ENCODE assay signal across 13 cellular contexts in genomic region chr3:191246628-191247027, GRCh38. TPM values are rescaled to one million over a fixed set of nuclear protein-coding genes. Genes with fewer than 3 reads are reported as not detected.
DNase-seq lines count a peak whose midpoint lies in the region; ATAC-seq, FAIRE-seq and TF ChIP-seq lines count a peak whose summit lies in the region.
"Had no signal": no experiment of that assay in that cellular context is flagged by ENCODE, and none has a peak within 500 bp of the region (broad histone marks: within the 10 kb centered on the region; RNA-seq: fewer than 3 reads in every experiment).

No MANE protein-coding gene starts in this region.

- no peaks in the 10 kb centered on the region for H3K4me1 Mint-ChIP-seq in activated T-helper 1 cell treated with anti-CD3 and anti-CD28 coated beads, Interleukin-12 subunit alpha, Interleukin-12 subunit beta, Interleukin-2, Interleukin-4 antibody, amounts not matched to agents 30 ng/mL and 10 ng/mL and 1 ng/mL, durations not matched to agents 14 hours and 24 hours and 36 hours (ENCODE audit: low read depth)
- H3K4me1 Mint-ChIP-seq in activated CD8-positive, alpha-beta memory T cell treated with anti-CD3 and anti-CD28 coated beads, Interleukin-2, amount 10 ng/mL, durations not matched to agents 7 days and 5 days = no peaks in the 10 kb centered on the region
- no peaks in the 10 kb centered on the region for H3K4me1 Mint-ChIP-seq in endothelial cell (ENCODE audit: unreplicated experiment)

- H3K4me3 Mint-ChIP-seq in activated T-helper 1 cell treated with anti-CD3 and anti-CD28 coated beads, Interleukin-12 subunit alpha, Interleukin-12 subunit beta, Interleukin-2, Interleukin-4 antibody, amounts not matched to agents 30 ng/mL and 10 ng/mL and 1 ng/mL, durations not matched to agents 14 hours and 24 hours and 36 hours = no peak overlapping the region
- H3K4me3 Mint-ChIP-seq in activated CD8-positive, alpha-beta memory T cell treated with anti-CD3 and anti-CD28 coated beads, Interleukin-2, amount 10 ng/mL, durations not matched to agents 7 days and 5 days = no peak overlapping the region
- no peak overlapping the region for H3K4me3 Mint-ChIP-seq in endothelial cell (ENCODE audit: unreplicated experiment)
- H3K4me3 Mint-ChIP-seq: WTC11 had no signal

- CTCF ChIA-PET in activated CD8-positive, alpha-beta memory T cell treated with anti-CD3 and anti-CD28 coated beads, Interleukin-2, amount 10 ng/mL, durations not matched to agents 7 days and 5 days (lab: Charles Lee) = interaction anchor here (0.6 kb wide), 2 partner anchors 107 to 633 kb away, joined by 3 to 5 read pairs; no protein-coding TSS in a partner anchor

- no peak overlapping the region for H3K9ac ChIP-seq in keratinocyte (ENCODE audit: control insufficient read depth, extremely low read depth, insufficient read depth, low read length)

- H3K4me2 ChIP-seq in keratinocyte (ENCODE audit: control insufficient read depth, extremely low read depth, insufficient read depth, low read depth, low read length) = no peak overlapping the region

- dilution Hi-C loops in keratinocyte (cut with MboI; ENCODE audit: extremely low pct_ligation_motif_present, low sequenced_read_pairs) = no loop called here

- H3K79me2 ChIP-seq in keratinocyte (ENCODE audit: control insufficient read depth, insufficient read depth, low read length) = no peaks in the 10 kb centered on the region

- no peaks in the 10 kb centered on the region for H3K36me3 ChIP-seq in keratinocyte (ENCODE audit: control insufficient read depth in 2 of 2, extremely low read depth in 1 of 2, insufficient read depth in 2 of 2, low read length in 2 of 2)
- H3K36me3 ChIP-seq: vagina had no signal

- H2AFZ ChIP-seq in keratinocyte (ENCODE audit: control insufficient read depth, low read length) = peak overlapping the region; percentile 46

- peak; percentile 54 for DNase-seq in AG08396 (ENCODE audit: low spot score)
- peak; percentile 51 for DNase-seq in HPDE6-E6E7 (ENCODE audit: extremely low spot score)
- no peak for DNase-seq in activated T-helper 1 cell treated with anti-CD3 and anti-CD28 coated beads, Interleukin-12 subunit alpha, Interleukin-12 subunit beta, Interleukin-2, Interleukin-4 antibody, amounts not matched to agents 30 ng/mL and 10 ng/mL and 1 ng/mL, durations not matched to agents 14 hours and 24 hours and 36 hours (ENCODE audit: low spot score)
- peak; percentile 28 for DNase-seq in keratinocyte (ENCODE audit: low read depth, low spot score)
- no peak for DNase-seq in activated CD8-positive, alpha-beta memory T cell treated with anti-CD3 and anti-CD28 coated beads, Interleukin-2, amount 10 ng/mL, durations not matched to agents 7 days and 5 days
- DNase-seq in NCI-H2227 (lab: John Stamatoyannopoulos, UW; ENCODE audit: unreplicated experiment) = no peak
- DNase-seq in endothelial cell (ENCODE audit: low spot score) = no peak
- DNase-seq: activated gamma-delta T cell treated with Interleukin-2 at 50 U/mL for 16 hours, NCI-H146 had no signal

- intact Hi-C loops in activated T-helper 1 cell treated with anti-CD3 and anti-CD28 coated beads, Interleukin-12 subunit alpha, Interleukin-12 subunit beta, Interleukin-2, Interleukin-4 antibody, amounts not matched to agents 30 ng/mL and 10 ng/mL and 1 ng/mL, durations not matched to agents 14 hours and 24 hours and 36 hours (cut with micrococcal nuclease) = no loop called here

- no peaks in the 10 kb centered on the region for H3K27me3 ChIP-seq in keratinocyte (ENCODE audit: control insufficient read depth, extremely low read depth, insufficient read depth, low read length)
- H3K27me3 ChIP-seq: vagina had no signal

- no peaks in the 10 kb centered on the region for H4K20me1 ChIP-seq in keratinocyte (ENCODE audit: control insufficient read depth, extremely low read depth, insufficient read depth, low read length)

- H3K9me3 ChIP-seq in keratinocyte (ENCODE audit: control insufficient read depth, low read depth, low read length) = no peaks in the 10 kb centered on the region
- H3K9me3 ChIP-seq: vagina had no signal

- peaks cover 2% of the 10 kb centered on the region for H3K27me3 Mint-ChIP-seq in activated T-helper 1 cell treated with anti-CD3 and anti-CD28 coated beads, Interleukin-12 subunit alpha, Interleukin-12 subunit beta, Interleukin-2, Interleukin-4 antibody, amounts not matched to agents 30 ng/mL and 10 ng/mL and 1 ng/mL, durations not matched to agents 14 hours and 24 hours and 36 hours (ENCODE audit: insufficient read depth)
- no peaks in the 10 kb centered on the region for H3K27me3 Mint-ChIP-seq in activated CD8-positive, alpha-beta memory T cell treated with anti-CD3 and anti-CD28 coated beads, Interleukin-2, amount 10 ng/mL, durations not matched to agents 7 days and 5 days
- H3K27me3 Mint-ChIP-seq in endothelial cell (ENCODE audit: unreplicated experiment) = no peaks in the 10 kb centered on the region

- peak; percentile 89 for FAIRE-seq in keratinocyte (lab: Jason Lieb, UNC)

- H3K27ac ChIP-seq in keratinocyte (ENCODE audit: control insufficient read depth, insufficient read depth, low read length) = no peak overlapping the region
- H3K27ac ChIP-seq: vagina had no signal

- no peak overlapping the region for H3K4me3 ChIP-seq in keratinocyte (ENCODE audit: control insufficient read depth in 2 of 3, extremely low read depth in 1 of 3, insufficient read depth in 2 of 3, low read depth in 1 of 3, low read length in 3 of 3)
- H3K4me3 ChIP-seq: vagina had no signal

- H3K9me1 ChIP-seq in keratinocyte (ENCODE audit: control insufficient read depth, extremely low read depth, insufficient read depth, low read length) = no peaks in the 10 kb centered on the region

- TF ChIP-seq CTCF in keratinocyte (optimal IDR thresholded peaks at IDR 0.05 in 1 of 3, IDR thresholded peaks at IDR 0.05 in 1 of 3, conservative IDR thresholded peaks at IDR 0.05 in 1 of 3; ENCODE audit: extremely low read depth in 1 of 3, insufficient read depth in 2 of 3, low read length in 3 of 3) = no peak
- no peak for TF ChIP-seq CTCF in endothelial cell (IDR thresholded peaks at IDR 0.05; ENCODE audit: unreplicated experiment)

- no peaks in the 10 kb centered on the region for H3K4me1 ChIP-seq in keratinocyte (ENCODE audit: control insufficient read depth, extremely low read depth, insufficient read depth, low read length)
- H3K4me1 ChIP-seq: vagina had no signal

- no peaks in the 10 kb centered on the region for H3K9me3 Mint-ChIP-seq in activated T-helper 1 cell treated with anti-CD3 and anti-CD28 coated beads, Interleukin-12 subunit alpha, Interleukin-12 subunit beta, Interleukin-2, Interleukin-4 antibody, amounts not matched to agents 30 ng/mL and 10 ng/mL and 1 ng/mL, durations not matched to agents 14 hours and 24 hours and 36 hours
- H3K9me3 Mint-ChIP-seq in activated CD8-positive, alpha-beta memory T cell treated with anti-CD3 and anti-CD28 coated beads, Interleukin-2, amount 10 ng/mL, durations not matched to agents 7 days and 5 days (ENCODE audit: low read depth) = no peaks in the 10 kb centered on the region
- H3K9me3 Mint-ChIP-seq in endothelial cell (ENCODE audit: unreplicated experiment) = no peaks in the 10 kb centered on the region
- H3K9me3 Mint-ChIP-seq: WTC11 had no signal

- ATAC-seq in activated CD8-positive, alpha-beta memory T cell treated with anti-CD3 and anti-CD28 coated beads, Interleukin-2, amount 10 ng/mL, durations not matched to agents 7 days and 5 days = no peak
- no peak for ATAC-seq in HG03196 (IDR thresholded peaks at IDR 0.05; ENCODE audit: unreplicated experiment)
- ATAC-seq: WTC11 had no signal

- peak overlapping the region; percentile 27 for H3K27ac Mint-ChIP-seq in activated T-helper 1 cell treated with anti-CD3 and anti-CD28 coated beads, Interleukin-12 subunit alpha, Interleukin-12 subunit beta, Interleukin-2, Interleukin-4 antibody, amounts not matched to agents 30 ng/mL and 10 ng/mL and 1 ng/mL, durations not matched to agents 14 hours and 24 hours and 36 hours
- H3K27ac Mint-ChIP-seq in activated CD8-positive, alpha-beta memory T cell treated with anti-CD3 and anti-CD28 coated beads, Interleukin-2, amount 10 ng/mL, durations not matched to agents 7 days and 5 days = no peak overlapping the region
- no peak overlapping the region for H3K27ac Mint-ChIP-seq in endothelial cell (ENCODE audit: unreplicated experiment)
- H3K27ac Mint-ChIP-seq: WTC11 had no signal

- no peaks in the 10 kb centered on the region for H3K36me3 Mint-ChIP-seq in activated T-helper 1 cell treated with anti-CD3 and anti-CD28 coated beads, Interleukin-12 subunit alpha, Interleukin-12 subunit beta, Interleukin-2, Interleukin-4 antibody, amounts not matched to agents 30 ng/mL and 10 ng/mL and 1 ng/mL, durations not matched to agents 14 hours and 24 hours and 36 hours (ENCODE audit: low read depth)
- H3K36me3 Mint-ChIP-seq in activated CD8-positive, alpha-beta memory T cell treated with anti-CD3 and anti-CD28 coated beads, Interleukin-2, amount 10 ng/mL, durations not matched to agents 7 days and 5 days = no peaks in the 10 kb centered on the region
- no peaks in the 10 kb centered on the region for H3K36me3 Mint-ChIP-seq in endothelial cell (ENCODE audit: low read depth, unreplicated experiment)
- H3K36me3 Mint-ChIP-seq: WTC11 had no signal

RNA-seq across cellular contexts. Expression of gene OSTN, which starts 47.6 kb away (rescaled TPM):
- not detected in 2 replicates for total RNA-seq in activated T-helper 1 cell treated with anti-CD3 and anti-CD28 coated beads, Interleukin-12 subunit alpha, Interleukin-12 subunit beta, Interleukin-2, Interleukin-4 antibody, amounts not matched to agents 30 ng/mL and 10 ng/mL and 1 ng/mL, durations not matched to agents 14 hours and 24 hours and 36 hours
- polyA plus RNA-seq in keratinocyte = not detected in 3 replicates
- polyA plus RNA-seq in keratinocyte (2011; ENCODE audit: low read depth) = not detected
- not detected in 2 replicates for polyA plus RNA-seq in keratinocyte (2011; cell fraction: cytosol; rRNA removed)
- 0.56 TPM in 1 of 2 replicates, not detected in the other for polyA plus RNA-seq in keratinocyte (2011; cell fraction: nucleus; rRNA removed)
- polyA plus RNA-seq in keratinocyte (2012; ENCODE audit: low replicate concordance) = 0.07 TPM in 1 of 2 replicates, not detected in the other
- not detected in 3 replicates for polyA minus RNA-seq in keratinocyte
- not detected for polyA minus RNA-seq in keratinocyte (2011; cell fraction: cytosol; rRNA and poly(A)+ RNA removed)
- not detected in 2 replicates for polyA minus RNA-seq in keratinocyte (2011; cell fraction: nucleus; rRNA and poly(A)+ RNA removed)
- total RNA-seq in activated CD8-positive, alpha-beta memory T cell treated with anti-CD3 and anti-CD28 coated beads, Interleukin-2, amount 10 ng/mL, durations not matched to agents 7 days and 5 days = not detected
- total RNA-seq in endothelial cell (ENCODE audit: unreplicated experiment) = not detected
- total RNA-seq: osteocyte, vagina, WTC11 had no signal

Comparison
In these comparisons a context has a peak if more than half of its experiments do, and no peak if none do; other contexts are left out.
1. DNase-seq: peak in AG08396 (single experiment), HPDE6-E6E7 (single experiment) and keratinocyte (single experiment); none in activated T-helper 1 cell treated with anti-CD3 and anti-CD28 coated beads, Interleukin-12 subunit alpha, Interleukin-12 subunit beta, Interleukin-2, Interleukin-4 antibody, amounts not matched to agents 30 ng/mL and 10 ng/mL and 1 ng/mL, durations not matched to agents 14 hours and 24 hours and 36 hours (single experiment), activated CD8-positive, alpha-beta memory T cell treated with anti-CD3 and anti-CD28 coated beads, Interleukin-2, amount 10 ng/mL, durations not matched to agents 7 days and 5 days (single experiment), NCI-H2227 (single experiment) and endothelial cell (single experiment).